In the genomic region with DNA sequence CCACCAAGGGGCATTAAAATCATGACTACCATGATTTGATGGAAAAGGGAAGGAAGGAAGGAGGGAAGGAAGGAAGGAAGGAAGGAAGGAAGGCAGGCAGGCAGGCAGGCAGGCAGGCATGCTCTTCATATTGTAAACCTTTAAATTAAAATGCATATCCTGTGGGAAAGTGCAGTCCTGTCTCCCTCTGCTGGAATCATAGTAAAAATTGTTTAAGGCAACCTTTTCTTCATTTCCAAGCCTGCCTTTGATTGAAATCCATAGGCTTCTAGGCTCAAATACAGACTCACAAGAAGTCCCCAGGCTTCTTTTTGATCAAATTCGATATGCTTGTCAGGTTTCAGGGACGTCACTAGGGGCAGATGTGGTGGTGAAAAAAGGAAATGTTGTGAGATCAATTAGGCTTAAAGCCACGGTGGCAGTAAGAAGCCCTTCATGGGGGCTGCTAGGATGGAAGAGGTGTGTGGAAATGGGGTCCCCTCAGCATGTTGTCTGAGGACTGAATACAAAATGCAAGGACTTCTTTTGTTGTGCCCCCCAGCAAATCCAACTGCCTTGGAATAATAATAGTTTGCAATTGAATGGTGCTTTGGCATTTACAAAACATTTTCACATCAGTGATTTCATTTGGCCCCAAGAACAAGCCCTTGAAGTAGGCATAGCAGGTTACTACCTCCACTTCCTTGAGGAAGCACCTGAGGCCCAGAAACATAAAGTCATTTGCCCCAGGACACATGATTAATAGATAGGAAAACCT, we compare ENCODE assay signal across 8 cellular contexts. TPM values are rescaled to one million over a fixed set of nuclear protein-coding genes. Genes with fewer than 3 reads are reported as not detected.
DNase-seq lines count a peak whose midpoint lies in the region; ATAC-seq and TF ChIP-seq lines count a peak whose summit lies in the region.

No MANE protein-coding gene starts in this region.

- intact Hi-C loops in esophagus squamous epithelium (cut with DNase I): loop anchor here (5.0 to 10.0 kb wide), 2 partner anchors 118 to 260 kb away; no protein-coding TSS in a partner anchor

- no peaks in the 10 kb centered on the region for H3K36me3 Mint-ChIP-seq in osteocyte (ENCODE audit: unreplicated experiment)

- peak; percentile 69 for DNase-seq in ELR (ENCODE audit: low read depth)
- peak; percentile 73 to 75 for DNase-seq in Kasumi-1 (lab: John Stamatoyannopoulos, UW)
- peak; percentile 54 for DNase-seq in RPMI7951 (ENCODE audit: low read depth)
- no peak for DNase-seq in esophagus squamous epithelium (lab: John Stamatoyannopoulos, UW)
- no peak for DNase-seq in osteocyte (ENCODE audit: extremely low spot score, unreplicated experiment)
- no peak for DNase-seq in effector memory CD4-positive, alpha-beta T cell
- DNase-seq in activated T-cell treated with anti-CD3 and anti-CD28 coated beads for 4 hours: no peak

- TF ChIP-seq CTCF in esophagus squamous epithelium (IDR thresholded peaks at IDR 0.05) (peak in 5 of 6 experiments; percentile 39 to 69 (median 53)), osteocyte (IDR thresholded peaks at IDR 0.05) (peak; percentile 75)

- H3K27me3 Mint-ChIP-seq in osteocyte (ENCODE audit: unreplicated experiment): peaks cover 47% of the 10 kb centered on the region

- H3K36me3 ChIP-seq in esophagus squamous epithelium: no peaks in the 10 kb centered on the region
- no peaks in the 10 kb centered on the region for H3K36me3 ChIP-seq in effector memory CD4-positive, alpha-beta T cell (ENCODE audit: control insufficient read depth, insufficient read depth, low read length)

- H3K27me3 ChIP-seq in esophagus squamous epithelium: no peaks in the 10 kb centered on the region
- H3K27me3 ChIP-seq in effector memory CD4-positive, alpha-beta T cell (replicated peaks; ENCODE audit: control insufficient read depth, insufficient read depth, low read length, poor library complexity, severe bottlenecking): no peaks in the 10 kb centered on the region

- H3K4me3 Mint-ChIP-seq in osteocyte (ENCODE audit: unreplicated experiment): no peak overlapping the region

- H3K4me1 Mint-ChIP-seq in osteocyte (ENCODE audit: unreplicated experiment): no peaks in the 10 kb centered on the region

- peaks cover 0 to 9% (median 0%) of the 10 kb centered on the region in 3 donors for H3K4me1 ChIP-seq in esophagus squamous epithelium
- H3K4me1 ChIP-seq in effector memory CD4-positive, alpha-beta T cell (ENCODE audit: control insufficient read depth, insufficient read depth, low read length, poor library complexity, severe bottlenecking): no peaks in the 10 kb centered on the region

- no peaks in the 10 kb centered on the region for H3K9me3 ChIP-seq in esophagus squamous epithelium
- H3K9me3 ChIP-seq in effector memory CD4-positive, alpha-beta T cell (ENCODE audit: control insufficient read depth, low read length): no peaks in the 10 kb centered on the region

- H3K27ac Mint-ChIP-seq in osteocyte (ENCODE audit: unreplicated experiment): no peak overlapping the region

- no peak overlapping the region for H3K4me3 ChIP-seq in esophagus squamous epithelium
- H3K4me3 ChIP-seq in effector memory CD4-positive, alpha-beta T cell (ENCODE audit: insufficient read depth, low read depth, low read length, poor library complexity, severe bottlenecking): no peak overlapping the region

- WGBS in esophagus squamous epithelium, 2 donors: 11 to 18% methylated on average over 3 of the region's 3 CpGs

- no peak overlapping the region for H3K27ac ChIP-seq in esophagus squamous epithelium
- no peak overlapping the region for H3K27ac ChIP-seq in effector memory CD4-positive, alpha-beta T cell (ENCODE audit: insufficient read depth, low read length, poor library complexity, severe bottlenecking)

- H3K9me3 Mint-ChIP-seq in osteocyte (ENCODE audit: unreplicated experiment): no peaks in the 10 kb centered on the region

- TF ChIP-seq POLR2A in esophagus squamous epithelium (IDR thresholded peaks at IDR 0.05): no peak

- ATAC-seq in HG02981 (IDR thresholded peaks at IDR 0.05; ENCODE audit: unreplicated experiment): no peak

RNA-seq across cellular contexts. Expression of a gene that starts 25.6 kb away (rescaled TPM):
- total RNA-seq in RPMI7951 (2014; rRNA removed; shearing (Covaris generic)): not detected in 2 replicates
- total RNA-seq in esophagus squamous epithelium (1 to 10 TPM in 1 of 4 donors, not detected in 3; 1.5 TPM), osteocyte (not detected in 2 replicates)

Comparison
In these comparisons a context has a peak if more than half of its experiments do, and no peak if none do; other contexts are left out.
1. DNase-seq: peak in ELR (single experiment), Kasumi-1 (2 of 2) and RPMI7951 (single experiment); none in esophagus squamous epithelium (single experiment), osteocyte (single experiment), effector memory CD4-positive, alpha-beta T cell (0 of 3) and activated T-cell treated with anti-CD3 and anti-CD28 coated beads for 4 hours (single experiment).